In the genomic region with DNA sequence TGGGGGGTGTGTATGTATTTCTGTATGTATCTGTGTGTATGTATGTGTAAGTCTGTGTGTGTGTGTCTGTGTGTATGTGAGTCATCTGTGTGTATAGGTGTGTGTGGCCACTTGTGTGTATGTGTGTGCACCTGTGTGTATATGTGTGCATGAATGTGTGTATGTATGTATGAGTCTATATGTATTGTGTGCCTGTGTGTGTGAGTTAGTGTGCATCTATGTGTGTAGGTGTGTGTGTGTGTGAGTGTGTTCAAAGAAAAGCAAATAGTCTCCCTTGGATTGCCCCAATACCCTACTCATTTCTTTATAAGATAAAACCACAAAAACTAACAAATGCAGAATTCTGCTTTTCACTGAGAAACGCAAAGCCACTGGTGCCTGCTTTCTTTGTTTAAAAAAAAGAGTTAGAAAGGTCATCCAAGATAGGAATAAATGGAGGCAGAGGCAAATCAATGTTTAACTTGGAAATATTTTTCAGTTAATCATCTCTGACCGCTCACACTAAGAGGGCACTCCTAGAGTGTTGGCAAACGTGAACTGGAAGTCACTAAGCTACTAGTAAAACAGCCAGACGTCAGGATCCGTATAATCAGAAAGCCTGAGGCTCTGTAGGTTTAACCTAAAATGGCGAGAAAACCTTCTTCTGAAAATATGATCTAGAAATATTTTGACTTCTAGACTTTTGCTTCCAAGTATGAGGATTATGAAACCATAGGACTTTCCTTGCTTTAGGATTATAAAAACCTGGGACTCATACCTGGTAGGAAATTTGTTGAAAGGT, we compare ENCODE assay signal across 1 cellular context.
A peak's percentile ranks its signal among the peaks of the same experiment; 100 is the strongest.
TF ChIP-seq lines count a peak whose summit lies in the region.

No MANE protein-coding gene starts in this region.

TF ChIP-seq in HepG2, 621 proteins besides CTCF, POLR2A, EP300 and RAD21 (continued from another document and continues in another):
- TF ChIP-seq, protein P1, sequence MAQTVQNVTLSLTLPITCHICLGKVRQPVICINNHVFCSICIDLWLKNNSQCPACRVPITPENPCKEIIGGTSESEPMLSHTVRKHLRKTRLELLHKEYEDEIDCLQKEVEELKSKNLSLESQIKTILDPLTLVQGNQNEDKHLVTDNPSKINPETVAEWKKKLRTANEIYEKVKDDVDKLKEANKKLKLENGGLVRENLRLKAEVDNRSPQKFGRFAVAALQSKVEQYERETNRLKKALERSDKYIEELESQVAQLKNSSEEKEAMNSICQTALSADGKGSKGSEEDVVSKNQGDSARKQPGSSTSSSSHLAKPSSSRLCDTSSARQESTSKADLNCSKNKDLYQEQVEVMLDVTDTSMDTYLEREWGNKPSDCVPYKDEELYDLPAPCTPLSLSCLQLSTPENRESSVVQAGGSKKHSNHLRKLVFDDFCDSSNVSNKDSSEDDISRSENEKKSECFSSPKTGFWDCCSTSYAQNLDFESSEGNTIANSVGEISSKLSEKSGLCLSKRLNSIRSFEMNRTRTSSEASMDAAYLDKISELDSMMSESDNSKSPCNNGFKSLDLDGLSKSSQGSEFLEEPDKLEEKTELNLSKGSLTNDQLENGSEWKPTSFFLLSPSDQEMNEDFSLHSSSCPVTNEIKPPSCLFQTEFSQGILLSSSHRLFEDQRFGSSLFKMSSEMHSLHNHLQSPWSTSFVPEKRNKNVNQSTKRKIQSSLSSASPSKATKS (CRISPR knock-in tag; IDR thresholded peaks at IDR 0.05): no peak
- TF ChIP-seq SMYD3 (CRISPR knock-in tag; IDR thresholded peaks at IDR 0.05) (no peak), RFXAP (CRISPR knock-in tag; IDR thresholded peaks at IDR 0.05; ENCODE audit: borderline replicate concordance) (0 out of 2 replicates have a peak, but pooled peaks have one; percentile 13), ARNTL (CRISPR knock-in tag; IDR thresholded peaks at IDR 0.05) (no peak), ZNF337 (CRISPR knock-in tag; IDR thresholded peaks at IDR 0.05; ENCODE audit: borderline replicate concordance, low read depth) (no peak), SOX6 (IDR thresholded peaks at IDR 0.05) (no peak), SOX6 (CRISPR knock-in tag; IDR thresholded peaks at IDR 0.05) (peak; percentile 31; the same call in 1 of the 2 replicates), CHCHD3 (CRISPR knock-in tag; IDR thresholded peaks at IDR 0.05) (no peak), KDM4B (CRISPR knock-in tag; IDR thresholded peaks at IDR 0.05) (no peak), ZNF556 (CRISPR knock-in tag; IDR thresholded peaks at IDR 0.05; ENCODE audit: borderline replicate concordance) (no peak), ZFP82 (CRISPR knock-in tag; IDR thresholded peaks at IDR 0.05; ENCODE audit: borderline replicate concordance) (peak; percentile 37; the same call in 1 of the 2 replicates), SYNCRIP (IDR thresholded peaks at IDR 0.05; ENCODE audit: insufficient read depth, low read depth, low read length) (no peak), ZFP36 (IDR thresholded peaks at IDR 0.05; ENCODE audit: borderline replicate concordance, low read depth, low read length, partially characterized antibody) (no peak), POLR2G (IDR thresholded peaks at IDR 0.05; ENCODE audit: low read depth, low read length) (peak; percentile 79), ZSCAN25 (CRISPR knock-in tag; IDR thresholded peaks at IDR 0.05) (no peak), TCF7L2 (IDR thresholded peaks at IDR 0.05; ENCODE audit: low read depth, low read length) (no peak), IRX3 (CRISPR knock-in tag; IDR thresholded peaks at IDR 0.05; ENCODE audit: borderline replicate concordance, low read depth) (no peak), ZNF672 (CRISPR knock-in tag; IDR thresholded peaks at IDR 0.05) (no peak), BRCA1 (CRISPR knock-in tag; IDR thresholded peaks at IDR 0.05) (no peak; the same call in 1 of the 2 replicates), PAWR (CRISPR knock-in tag; IDR thresholded peaks at IDR 0.05; ENCODE audit: borderline replicate concordance) (no peak), KLF15 (CRISPR knock-in tag; IDR thresholded peaks at IDR 0.05; ENCODE audit: borderline replicate concordance) (no peak), ZNF546 (CRISPR knock-in tag; conservative IDR thresholded peaks at IDR 0.05) (no peak), ZNF644 (CRISPR knock-in tag; IDR thresholded peaks at IDR 0.05; ENCODE audit: low read depth) (0 out of 2 replicates have a peak, but pooled peaks have one; percentile 31), ZNF768 (CRISPR knock-in tag; IDR thresholded peaks at IDR 0.05) (no peak)
- TF ChIP-seq, protein P2, sequence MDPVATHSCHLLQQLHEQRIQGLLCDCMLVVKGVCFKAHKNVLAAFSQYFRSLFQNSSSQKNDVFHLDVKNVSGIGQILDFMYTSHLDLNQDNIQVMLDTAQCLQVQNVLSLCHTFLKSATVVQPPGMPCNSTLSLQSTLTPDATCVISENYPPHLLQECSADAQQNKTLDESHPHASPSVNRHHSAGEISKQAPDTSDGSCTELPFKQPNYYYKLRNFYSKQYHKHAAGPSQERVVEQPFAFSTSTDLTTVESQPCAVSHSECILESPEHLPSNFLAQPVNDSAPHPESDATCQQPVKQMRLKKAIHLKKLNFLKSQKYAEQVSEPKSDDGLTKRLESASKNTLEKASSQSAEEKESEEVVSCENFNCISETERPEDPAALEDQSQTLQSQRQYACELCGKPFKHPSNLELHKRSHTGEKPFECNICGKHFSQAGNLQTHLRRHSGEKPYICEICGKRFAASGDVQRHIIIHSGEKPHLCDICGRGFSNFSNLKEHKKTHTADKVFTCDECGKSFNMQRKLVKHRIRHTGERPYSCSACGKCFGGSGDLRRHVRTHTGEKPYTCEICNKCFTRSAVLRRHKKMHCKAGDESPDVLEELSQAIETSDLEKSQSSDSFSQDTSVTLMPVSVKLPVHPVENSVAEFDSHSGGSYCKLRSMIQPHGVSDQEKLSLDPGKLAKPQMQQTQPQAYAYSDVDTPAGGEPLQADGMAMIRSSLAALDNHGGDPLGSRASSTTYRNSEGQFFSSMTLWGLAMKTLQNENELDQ (CRISPR knock-in tag; IDR thresholded peaks at IDR 0.05; ENCODE audit: borderline replicate concordance): no peak
- TF ChIP-seq, protein P3, sequence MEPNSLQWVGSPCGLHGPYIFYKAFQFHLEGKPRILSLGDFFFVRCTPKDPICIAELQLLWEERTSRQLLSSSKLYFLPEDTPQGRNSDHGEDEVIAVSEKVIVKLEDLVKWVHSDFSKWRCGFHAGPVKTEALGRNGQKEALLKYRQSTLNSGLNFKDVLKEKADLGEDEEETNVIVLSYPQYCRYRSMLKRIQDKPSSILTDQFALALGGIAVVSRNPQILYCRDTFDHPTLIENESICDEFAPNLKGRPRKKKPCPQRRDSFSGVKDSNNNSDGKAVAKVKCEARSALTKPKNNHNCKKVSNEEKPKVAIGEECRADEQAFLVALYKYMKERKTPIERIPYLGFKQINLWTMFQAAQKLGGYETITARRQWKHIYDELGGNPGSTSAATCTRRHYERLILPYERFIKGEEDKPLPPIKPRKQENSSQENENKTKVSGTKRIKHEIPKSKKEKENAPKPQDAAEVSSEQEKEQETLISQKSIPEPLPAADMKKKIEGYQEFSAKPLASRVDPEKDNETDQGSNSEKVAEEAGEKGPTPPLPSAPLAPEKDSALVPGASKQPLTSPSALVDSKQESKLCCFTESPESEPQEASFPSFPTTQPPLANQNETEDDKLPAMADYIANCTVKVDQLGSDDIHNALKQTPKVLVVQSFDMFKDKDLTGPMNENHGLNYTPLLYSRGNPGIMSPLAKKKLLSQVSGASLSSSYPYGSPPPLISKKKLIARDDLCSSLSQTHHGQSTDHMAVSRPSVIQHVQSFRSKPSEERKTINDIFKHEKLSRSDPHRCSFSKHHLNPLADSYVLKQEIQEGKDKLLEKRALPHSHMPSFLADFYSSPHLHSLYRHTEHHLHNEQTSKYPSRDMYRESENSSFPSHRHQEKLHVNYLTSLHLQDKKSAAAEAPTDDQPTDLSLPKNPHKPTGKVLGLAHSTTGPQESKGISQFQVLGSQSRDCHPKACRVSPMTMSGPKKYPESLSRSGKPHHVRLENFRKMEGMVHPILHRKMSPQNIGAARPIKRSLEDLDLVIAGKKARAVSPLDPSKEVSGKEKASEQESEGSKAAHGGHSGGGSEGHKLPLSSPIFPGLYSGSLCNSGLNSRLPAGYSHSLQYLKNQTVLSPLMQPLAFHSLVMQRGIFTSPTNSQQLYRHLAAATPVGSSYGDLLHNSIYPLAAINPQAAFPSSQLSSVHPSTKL (CRISPR knock-in tag; IDR thresholded peaks at IDR 0.05): peak; percentile 14; the same call in 1 of the 2 replicates
- TF ChIP-seq, protein P4, sequence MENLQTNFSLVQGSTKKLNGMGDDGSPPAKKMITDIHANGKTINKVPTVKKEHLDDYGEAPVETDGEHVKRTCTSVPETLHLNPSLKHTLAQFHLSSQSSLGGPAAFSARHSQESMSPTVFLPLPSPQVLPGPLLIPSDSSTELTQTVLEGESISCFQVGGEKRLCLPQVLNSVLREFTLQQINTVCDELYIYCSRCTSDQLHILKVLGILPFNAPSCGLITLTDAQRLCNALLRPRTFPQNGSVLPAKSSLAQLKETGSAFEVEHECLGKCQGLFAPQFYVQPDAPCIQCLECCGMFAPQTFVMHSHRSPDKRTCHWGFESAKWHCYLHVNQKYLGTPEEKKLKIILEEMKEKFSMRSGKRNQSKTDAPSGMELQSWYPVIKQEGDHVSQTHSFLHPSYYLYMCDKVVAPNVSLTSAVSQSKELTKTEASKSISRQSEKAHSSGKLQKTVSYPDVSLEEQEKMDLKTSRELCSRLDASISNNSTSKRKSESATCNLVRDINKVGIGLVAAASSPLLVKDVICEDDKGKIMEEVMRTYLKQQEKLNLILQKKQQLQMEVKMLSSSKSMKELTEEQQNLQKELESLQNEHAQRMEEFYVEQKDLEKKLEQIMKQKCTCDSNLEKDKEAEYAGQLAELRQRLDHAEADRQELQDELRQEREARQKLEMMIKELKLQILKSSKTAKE (CRISPR knock-in tag; IDR thresholded peaks at IDR 0.05; ENCODE audit: borderline replicate concordance): no peak
- TF ChIP-seq, protein P5, sequence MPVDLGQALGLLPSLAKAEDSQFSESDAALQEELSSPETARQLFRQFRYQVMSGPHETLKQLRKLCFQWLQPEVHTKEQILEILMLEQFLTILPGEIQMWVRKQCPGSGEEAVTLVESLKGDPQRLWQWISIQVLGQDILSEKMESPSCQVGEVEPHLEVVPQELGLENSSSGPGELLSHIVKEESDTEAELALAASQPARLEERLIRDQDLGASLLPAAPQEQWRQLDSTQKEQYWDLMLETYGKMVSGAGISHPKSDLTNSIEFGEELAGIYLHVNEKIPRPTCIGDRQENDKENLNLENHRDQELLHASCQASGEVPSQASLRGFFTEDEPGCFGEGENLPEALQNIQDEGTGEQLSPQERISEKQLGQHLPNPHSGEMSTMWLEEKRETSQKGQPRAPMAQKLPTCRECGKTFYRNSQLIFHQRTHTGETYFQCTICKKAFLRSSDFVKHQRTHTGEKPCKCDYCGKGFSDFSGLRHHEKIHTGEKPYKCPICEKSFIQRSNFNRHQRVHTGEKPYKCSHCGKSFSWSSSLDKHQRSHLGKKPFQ (CRISPR knock-in tag; IDR thresholded peaks at IDR 0.05; ENCODE audit: insufficient replicate concordance): peak; percentile 68
- TF ChIP-seq, protein P6, sequence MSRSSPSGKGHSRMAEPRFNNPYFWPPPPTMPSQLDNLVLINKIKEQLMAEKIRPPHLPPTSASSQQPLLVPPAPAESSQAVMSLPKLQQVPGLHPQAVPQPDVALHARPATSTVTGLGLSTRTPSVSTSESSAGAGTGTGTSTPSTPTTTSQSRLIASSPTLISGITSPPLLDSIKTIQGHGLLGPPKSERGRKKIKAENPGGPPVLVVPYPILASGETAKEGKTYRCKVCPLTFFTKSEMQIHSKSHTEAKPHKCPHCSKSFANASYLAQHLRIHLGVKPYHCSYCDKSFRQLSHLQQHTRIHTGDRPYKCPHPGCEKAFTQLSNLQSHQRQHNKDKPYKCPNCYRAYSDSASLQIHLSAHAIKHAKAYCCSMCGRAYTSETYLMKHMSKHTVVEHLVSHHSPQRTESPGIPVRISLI (CRISPR knock-in tag; IDR thresholded peaks at IDR 0.05; ENCODE audit: borderline replicate concordance): peak; percentile 89; the same call in 1 of the 2 replicates
- TF ChIP-seq, protein P7, sequence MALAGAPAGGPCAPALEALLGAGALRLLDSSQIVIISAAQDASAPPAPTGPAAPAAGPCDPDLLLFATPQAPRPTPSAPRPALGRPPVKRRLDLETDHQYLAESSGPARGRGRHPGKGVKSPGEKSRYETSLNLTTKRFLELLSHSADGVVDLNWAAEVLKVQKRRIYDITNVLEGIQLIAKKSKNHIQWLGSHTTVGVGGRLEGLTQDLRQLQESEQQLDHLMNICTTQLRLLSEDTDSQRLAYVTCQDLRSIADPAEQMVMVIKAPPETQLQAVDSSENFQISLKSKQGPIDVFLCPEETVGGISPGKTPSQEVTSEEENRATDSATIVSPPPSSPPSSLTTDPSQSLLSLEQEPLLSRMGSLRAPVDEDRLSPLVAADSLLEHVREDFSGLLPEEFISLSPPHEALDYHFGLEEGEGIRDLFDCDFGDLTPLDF (CRISPR knock-in tag; IDR thresholded peaks at IDR 0.05): no peak
- TF ChIP-seq, protein P8, sequence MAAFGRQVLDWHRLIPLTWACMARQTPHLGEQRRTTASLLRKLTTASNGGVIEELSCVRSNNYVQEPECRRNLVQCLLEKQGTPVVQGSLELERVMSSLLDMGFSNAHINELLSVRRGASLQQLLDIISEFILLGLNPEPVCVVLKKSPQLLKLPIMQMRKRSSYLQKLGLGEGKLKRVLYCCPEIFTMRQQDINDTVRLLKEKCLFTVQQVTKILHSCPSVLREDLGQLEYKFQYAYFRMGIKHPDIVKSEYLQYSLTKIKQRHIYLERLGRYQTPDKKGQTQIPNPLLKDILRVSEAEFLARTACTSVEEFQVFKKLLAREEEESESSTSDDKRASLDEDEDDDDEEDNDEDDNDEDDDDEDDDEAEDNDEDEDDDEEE (CRISPR knock-in tag; IDR thresholded peaks at IDR 0.05): 0 out of 2 replicates have a peak, but pooled peaks have one; percentile 31
- TF ChIP-seq, protein P9, sequence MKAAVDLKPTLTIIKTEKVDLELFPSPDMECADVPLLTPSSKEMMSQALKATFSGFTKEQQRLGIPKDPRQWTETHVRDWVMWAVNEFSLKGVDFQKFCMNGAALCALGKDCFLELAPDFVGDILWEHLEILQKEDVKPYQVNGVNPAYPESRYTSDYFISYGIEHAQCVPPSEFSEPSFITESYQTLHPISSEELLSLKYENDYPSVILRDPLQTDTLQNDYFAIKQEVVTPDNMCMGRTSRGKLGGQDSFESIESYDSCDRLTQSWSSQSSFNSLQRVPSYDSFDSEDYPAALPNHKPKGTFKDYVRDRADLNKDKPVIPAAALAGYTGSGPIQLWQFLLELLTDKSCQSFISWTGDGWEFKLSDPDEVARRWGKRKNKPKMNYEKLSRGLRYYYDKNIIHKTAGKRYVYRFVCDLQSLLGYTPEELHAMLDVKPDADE (CRISPR knock-in tag; IDR thresholded peaks at IDR 0.05): no peak
- TF ChIP-seq, protein P10, sequence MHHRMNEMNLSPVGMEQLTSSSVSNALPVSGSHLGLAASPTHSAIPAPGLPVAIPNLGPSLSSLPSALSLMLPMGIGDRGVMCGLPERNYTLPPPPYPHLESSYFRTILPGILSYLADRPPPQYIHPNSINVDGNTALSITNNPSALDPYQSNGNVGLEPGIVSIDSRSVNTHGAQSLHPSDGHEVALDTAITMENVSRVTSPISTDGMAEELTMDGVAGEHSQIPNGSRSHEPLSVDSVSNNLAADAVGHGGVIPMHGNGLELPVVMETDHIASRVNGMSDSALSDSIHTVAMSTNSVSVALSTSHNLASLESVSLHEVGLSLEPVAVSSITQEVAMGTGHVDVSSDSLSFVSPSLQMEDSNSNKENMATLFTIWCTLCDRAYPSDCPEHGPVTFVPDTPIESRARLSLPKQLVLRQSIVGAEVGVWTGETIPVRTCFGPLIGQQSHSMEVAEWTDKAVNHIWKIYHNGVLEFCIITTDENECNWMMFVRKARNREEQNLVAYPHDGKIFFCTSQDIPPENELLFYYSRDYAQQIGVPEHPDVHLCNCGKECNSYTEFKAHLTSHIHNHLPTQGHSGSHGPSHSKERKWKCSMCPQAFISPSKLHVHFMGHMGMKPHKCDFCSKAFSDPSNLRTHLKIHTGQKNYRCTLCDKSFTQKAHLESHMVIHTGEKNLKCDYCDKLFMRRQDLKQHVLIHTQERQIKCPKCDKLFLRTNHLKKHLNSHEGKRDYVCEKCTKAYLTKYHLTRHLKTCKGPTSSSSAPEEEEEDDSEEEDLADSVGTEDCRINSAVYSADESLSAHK (CRISPR knock-in tag; IDR thresholded peaks at IDR 0.05; ENCODE audit: borderline replicate concordance): no peak
